Comparison of ENCODE assay signal across 15 cellular contexts in the genomic region with DNA sequence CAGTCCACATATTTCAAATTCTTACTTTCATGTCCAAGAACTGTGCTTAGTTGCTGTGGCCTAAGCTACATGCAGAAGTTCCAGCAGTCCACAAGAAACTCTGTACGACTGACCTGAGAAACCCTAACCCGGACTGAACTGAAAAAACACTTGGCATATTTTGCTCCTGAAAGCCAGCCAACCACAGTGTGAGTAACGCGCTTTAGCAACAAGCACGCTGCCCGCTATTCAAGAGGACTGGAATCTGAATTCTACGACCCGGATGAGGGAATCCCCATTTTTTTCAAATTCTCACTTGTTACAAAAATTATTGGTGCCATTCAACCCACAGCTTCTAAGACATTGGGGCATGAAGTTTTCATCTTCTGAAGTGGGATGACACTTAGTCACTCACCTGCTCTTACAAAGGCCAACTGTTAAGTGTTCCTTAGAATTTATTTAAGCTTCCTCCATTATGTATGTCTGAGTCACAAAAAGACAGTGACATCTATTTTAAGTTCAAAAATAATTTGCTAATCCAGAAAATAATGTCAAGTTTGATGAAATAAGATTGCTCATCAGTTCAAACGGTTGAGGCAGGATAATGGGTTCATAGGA.
DNase-seq lines count a peak whose midpoint lies in the region; ATAC-seq and TF ChIP-seq lines count a peak whose summit lies in the region.
"Had no signal": no experiment of that assay in that cellular context is flagged by ENCODE, and none has a peak within 500 bp of the region (broad histone marks: within the 10 kb centered on the region; RNA-seq: fewer than 3 reads in every experiment).

No MANE protein-coding gene starts in this region.

- no peak overlapping the region for H3K27ac ChIP-seq in CD8-positive, alpha-beta T cell (ENCODE audit: low read depth, low read length)
- H3K27ac ChIP-seq in esophagus muscularis mucosa (replicated peaks in 1 of 4), result no peak overlapping the region

- POLR2A ChIA-PET in CD8-positive, alpha-beta T cell (lab: Charles Lee), result no interaction called here

- no peaks in the 10 kb centered on the region for H3K9me3 ChIP-seq in CD8-positive, alpha-beta T cell (ENCODE audit: low read length)
- H3K9me3 ChIP-seq in MG63 (no peaks in the 10 kb centered on the region), esophagus muscularis mucosa (peaks cover 0 to 18% (median 12%) of the 10 kb centered on the region in 4 donors)
- H3K9me3 ChIP-seq: BE2C had no signal

- peaks cover 21% of the 10 kb centered on the region for H3K4me1 Mint-ChIP-seq in CD8-positive, alpha-beta T cell (ENCODE audit: low read depth)
- H3K4me1 Mint-ChIP-seq: H9 had no signal

- ATAC-seq in CD8-positive, alpha-beta T cell, result peak; percentile 57

- TF ChIP-seq CTCF in CD8-positive, alpha-beta T cell (IDR thresholded peaks at IDR 0.05), result no peak
- no peak for TF ChIP-seq CTCF in esophagus muscularis mucosa (IDR thresholded peaks at IDR 0.05)
- TF ChIP-seq CTCF in GM10266 (IDR thresholded peaks at IDR 0.05; ENCODE audit: control insufficient read depth, insufficient read depth, low read depth, missing control alignments), result no peak

- H3K36me3 Mint-ChIP-seq in CD8-positive, alpha-beta T cell, result no peaks in the 10 kb centered on the region
- H3K36me3 Mint-ChIP-seq: CD8-positive, alpha-beta memory T cell had no signal

- H3K36me3 ChIP-seq in CD8-positive, alpha-beta T cell (ENCODE audit: insufficient read depth, low read length), result no peaks in the 10 kb centered on the region
- H3K36me3 ChIP-seq in MG63, result no peaks in the 10 kb centered on the region
- H3K36me3 ChIP-seq in esophagus muscularis mucosa, result no peaks in the 10 kb centered on the region
- H3K36me3 ChIP-seq: BE2C had no signal

- intact Hi-C loops in CD8-positive, alpha-beta T cell (cut with DNase I, micrococcal nuclease), result no loop called here
- intact Hi-C loops in esophagus muscularis mucosa (cut with DNase I), result no loop called here

- no peak for TF ChIP-seq POLR2A in esophagus muscularis mucosa (IDR thresholded peaks at IDR 0.05; ENCODE audit: low read depth)

- H3K27me3 Mint-ChIP-seq in CD8-positive, alpha-beta T cell (ENCODE audit: low read depth), result no peaks in the 10 kb centered on the region
- H3K27me3 Mint-ChIP-seq: CD8-positive, alpha-beta memory T cell had no signal

- H3K9me3 Mint-ChIP-seq in CD8-positive, alpha-beta T cell, result peaks cover 8% of the 10 kb centered on the region

- 93% methylated on average over 9 of the region's 9 CpGs for WGBS in esophagus muscularis mucosa

- DNase-seq in CD8-positive, alpha-beta T cell, result no peak
- peak; percentile 1 for DNase-seq in MG63
- peak; percentile 78 for DNase-seq in esophagus muscularis mucosa (ENCODE audit: extremely low spot score)
- DNase-seq in renal cortical epithelial cell (ENCODE audit: low read depth), result peak; percentile 47
- DNase-seq in GM10266 (ENCODE audit: extremely low spot score), result no peak
- no peak for DNase-seq in T1000 (lab: John Stamatoyannopoulos, UW)
- DNase-seq in NCI-H2196 treated with DMSO at 0.1 percent for 48 hours (lab: John Stamatoyannopoulos, UW; ENCODE audit: unreplicated experiment), result no peak
- DNase-seq: BE2C; CD8-positive, alpha-beta memory T cell; H9; KG1; MM.1S; NCI-H2029; NCI-H524; SIG-M5 had no signal

- TF ChIP-seq EP300 in esophagus muscularis mucosa (IDR thresholded peaks at IDR 0.05), result no peak

- CTCF ChIA-PET in CD8-positive, alpha-beta T cell (lab: Charles Lee), result no interaction called here

- H3K27ac Mint-ChIP-seq in CD8-positive, alpha-beta T cell, result no peak overlapping the region
- H3K27ac Mint-ChIP-seq: H9 had no signal

- peaks cover 3% of the 10 kb centered on the region for H3K4me1 ChIP-seq in CD8-positive, alpha-beta T cell (ENCODE audit: insufficient read depth, low read length)
- H3K4me1 ChIP-seq in esophagus muscularis mucosa, result no peaks in the 10 kb centered on the region
- H3K4me1 ChIP-seq: BE2C had no signal

- no peak overlapping the region for H3K4me3 Mint-ChIP-seq in CD8-positive, alpha-beta T cell
- H3K4me3 Mint-ChIP-seq: H9 had no signal

- H3K4me3 ChIP-seq in CD8-positive, alpha-beta T cell (ENCODE audit: low read depth, low read length), result no peak overlapping the region
- no peak overlapping the region for H3K4me3 ChIP-seq in MG63
- no peak overlapping the region for H3K4me3 ChIP-seq in esophagus muscularis mucosa

- H3K27me3 ChIP-seq in CD8-positive, alpha-beta T cell (ENCODE audit: insufficient read depth, low read length), result no peaks in the 10 kb centered on the region
- H3K27me3 ChIP-seq in MG63 (no peaks in the 10 kb centered on the region), esophagus muscularis mucosa (no peaks in the 10 kb centered on the region)
- H3K27me3 ChIP-seq: BE2C had no signal

Comparison
In these comparisons a context has a peak if more than half of its experiments do, and no peak if none do; other contexts are left out.
1. DNase-seq: peak in MG63 (single experiment), esophagus muscularis mucosa (single experiment) and renal cortical epithelial cell (single experiment); none in CD8-positive, alpha-beta T cell (0 of 7), GM10266 (single experiment), T1000 (single experiment) and NCI-H2196 treated with DMSO at 0.1 percent for 48 hours (single experiment).